8 cellular contexts compared by ENCODE assay signal in the genomic region with DNA sequence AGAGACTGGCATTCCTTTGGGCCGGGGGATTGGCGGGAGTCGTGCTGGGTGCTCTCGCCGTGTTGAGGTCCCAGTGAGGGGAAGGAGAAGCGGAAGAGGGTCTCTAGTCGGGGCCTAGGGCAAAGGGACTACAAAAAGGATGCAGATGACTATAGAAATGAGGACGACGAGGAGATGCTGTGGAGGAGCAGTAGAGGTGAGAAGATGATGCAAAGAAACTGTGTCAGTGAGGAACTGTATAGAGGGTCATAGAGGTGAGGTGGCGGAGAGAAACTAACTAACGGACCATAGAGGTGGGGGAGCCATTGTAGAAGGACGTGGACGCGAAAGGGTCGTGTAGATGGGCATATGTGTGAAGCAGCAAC. TPM values are rescaled to one million over a fixed set of nuclear protein-coding genes. Genes with fewer than 3 reads are reported as not detected.
DNase-seq lines count a peak whose midpoint lies in the region; ATAC-seq, FAIRE-seq and TF ChIP-seq lines count a peak whose summit lies in the region.

No MANE protein-coding gene starts in this region.

- H3K36me3 ChIP-seq in kidney (ENCODE audit: control insufficient read depth in 1 of 2, insufficient read depth in 2 of 2, low read length in 2 of 2) (peaks cover 11 to 18% of the 10 kb centered on the region in 2 donors), thymus (ENCODE audit: control insufficient read depth, insufficient read depth) (peaks cover 29% of the 10 kb centered on the region)

- POLR2A ChIA-PET in activated CD4-positive, alpha-beta T cell treated with anti-CD3 and anti-CD28 coated beads for 36 hours (lab: Charles Lee), result no interaction called here
- POLR2A ChIA-PET in activated CD8-positive, alpha-beta T cell treated with anti-CD3 and anti-CD28 coated beads, Interleukin-2, amount 10 ng/mL, durations not matched to agents 7 days and 5 days (lab: Charles Lee), result interaction anchor here (1.1 kb wide), 1 partner anchor 9 kb away, joined by 5 read pairs; no protein-coding TSS in a partner anchor

- H3K27me3 Mint-ChIP-seq in activated CD4-positive, alpha-beta T cell treated with anti-CD3 and anti-CD28 coated beads for 36 hours, result no peaks in the 10 kb centered on the region
- no peaks in the 10 kb centered on the region for H3K27me3 Mint-ChIP-seq in activated CD8-positive, alpha-beta T cell treated with anti-CD3 and anti-CD28 coated beads, Interleukin-2, amount 10 ng/mL, durations not matched to agents 7 days and 5 days (ENCODE audit: low read depth)

- TF ChIP-seq CTCF in kidney (IDR thresholded peaks at IDR 0.05; ENCODE audit: borderline replicate concordance, extremely low read depth, insufficient read depth), result no peak

- H3K27ac ChIP-seq in kidney (ENCODE audit: low read depth in 2 of 2, low read length in 2 of 2), result no peak overlapping the region
- H3K27ac ChIP-seq in thymus (ENCODE audit: low read depth), result peak overlapping the region; percentile 88

- H3K9ac ChIP-seq in kidney (ENCODE audit: low read length in 2 of 2), result peak overlapping the region in 1 of 2 donors; percentile 80

- H3K27me3 ChIP-seq in thymus (ENCODE audit: control insufficient read depth, insufficient read depth), result no peaks in the 10 kb centered on the region

- H3K4me1 ChIP-seq in kidney (ENCODE audit: control insufficient read depth in 1 of 2, insufficient read depth in 1 of 2, low read depth in 1 of 2, low read length in 2 of 2) (peaks cover 20 to 21% of the 10 kb centered on the region in 2 donors), thymus (ENCODE audit: control insufficient read depth, insufficient read depth, low read length) (peaks cover 10% of the 10 kb centered on the region)

- peaks cover 43% of the 10 kb centered on the region for H3K4me1 Mint-ChIP-seq in activated CD4-positive, alpha-beta T cell treated with anti-CD3 and anti-CD28 coated beads for 36 hours
- H3K4me1 Mint-ChIP-seq in activated CD8-positive, alpha-beta T cell treated with anti-CD3 and anti-CD28 coated beads, Interleukin-2, amount 10 ng/mL, durations not matched to agents 7 days and 5 days (ENCODE audit: low read depth), result peaks cover 44% of the 10 kb centered on the region

- H3K4me3 ChIP-seq in kidney (ENCODE audit: low read length in 2 of 2), result peak overlapping the region; percentile 94 to 95
- H3K4me3 ChIP-seq in thymus (ENCODE audit: low read length), result peak overlapping the region; percentile 61

- FAIRE-seq in kidney (lab: Jason Lieb, UNC), result no peak

- H3K9me3 ChIP-seq in kidney (ENCODE audit: control insufficient read depth in 1 of 2, low read length in 2 of 2) (no peaks in the 10 kb centered on the region), thymus (ENCODE audit: control insufficient read depth) (no peaks in the 10 kb centered on the region)

- intact Hi-C loops in activated CD4-positive, alpha-beta T cell treated with anti-CD3 and anti-CD28 coated beads for 36 hours (cut with DNase I, micrococcal nuclease), result loop anchor here (1.0 kb wide), 9 partner anchors 10 to 601 kb away; a partner anchor contains a TSS
- intact Hi-C loops in kidney (cut with DNase I), result no loop called here

- DNase-seq in activated CD4-positive, alpha-beta T cell treated with anti-CD3 and anti-CD28 coated beads for 36 hours, result no peak
- DNase-seq in activated CD4-positive, alpha-beta T cell treated with anti-CD3 and anti-CD28 coated beads for 4 hours, result no peak
- no peak for DNase-seq in activated CD8-positive, alpha-beta T cell treated with anti-CD3 and anti-CD28 coated beads, Interleukin-2, amount 10 ng/mL, durations not matched to agents 7 days and 5 days
- DNase-seq in kidney (no peak), DMS 273 (lab: John Stamatoyannopoulos, UW; ENCODE audit: unreplicated experiment) (no peak)

- WGBS in thymus, result 3% methylated on average over 15 of the region's 15 CpGs

- peak; percentile 22 for ATAC-seq in activated CD4-positive, alpha-beta T cell treated with anti-CD3 and anti-CD28 coated beads for 36 hours
- ATAC-seq in activated CD8-positive, alpha-beta T cell treated with anti-CD3 and anti-CD28 coated beads, Interleukin-2, amount 10 ng/mL, durations not matched to agents 7 days and 5 days, result no peak
- ATAC-seq in GM18502 (IDR thresholded peaks at IDR 0.05; ENCODE audit: poor library complexity, unreplicated experiment) (no peak), GM21390 (IDR thresholded peaks at IDR 0.05; ENCODE audit: unreplicated experiment) (no peak)

- CTCF ChIA-PET in activated CD4-positive, alpha-beta T cell treated with anti-CD3 and anti-CD28 coated beads for 36 hours (lab: Charles Lee), result interaction anchor here (0.6 to 4.7 kb wide), 4 partner anchors 10 to 77 kb away, joined by 3 to 42 read pairs (median 3); a partner anchor contains a TSS
- CTCF ChIA-PET in activated CD8-positive, alpha-beta T cell treated with anti-CD3 and anti-CD28 coated beads, Interleukin-2, amount 10 ng/mL, durations not matched to agents 7 days and 5 days (lab: Charles Lee), result interaction anchor here (0.9 to 6.0 kb wide), 4 partner anchors 10 to 251 kb away, joined by 3 to 60 read pairs (median 3); a partner anchor contains a TSS

- peak overlapping the region; percentile 94 for H3K27ac Mint-ChIP-seq in activated CD4-positive, alpha-beta T cell treated with anti-CD3 and anti-CD28 coated beads for 36 hours
- H3K27ac Mint-ChIP-seq in activated CD8-positive, alpha-beta T cell treated with anti-CD3 and anti-CD28 coated beads, Interleukin-2, amount 10 ng/mL, durations not matched to agents 7 days and 5 days, result peak overlapping the region; percentile 79

- H3K36me3 Mint-ChIP-seq in activated CD4-positive, alpha-beta T cell treated with anti-CD3 and anti-CD28 coated beads for 36 hours (ENCODE audit: low read depth), result peaks cover 37% of the 10 kb centered on the region
- H3K36me3 Mint-ChIP-seq in activated CD8-positive, alpha-beta T cell treated with anti-CD3 and anti-CD28 coated beads, Interleukin-2, amount 10 ng/mL, durations not matched to agents 7 days and 5 days (ENCODE audit: low read depth), result peaks cover 31% of the 10 kb centered on the region

- no peaks in the 10 kb centered on the region for H3K9me3 Mint-ChIP-seq in activated CD4-positive, alpha-beta T cell treated with anti-CD3 and anti-CD28 coated beads for 36 hours (ENCODE audit: low read depth)
- no peaks in the 10 kb centered on the region for H3K9me3 Mint-ChIP-seq in activated CD8-positive, alpha-beta T cell treated with anti-CD3 and anti-CD28 coated beads, Interleukin-2, amount 10 ng/mL, durations not matched to agents 7 days and 5 days (ENCODE audit: insufficient read depth)

- H3K4me3 Mint-ChIP-seq in activated CD4-positive, alpha-beta T cell treated with anti-CD3 and anti-CD28 coated beads for 36 hours, result peak overlapping the region; percentile 100
- H3K4me3 Mint-ChIP-seq in activated CD8-positive, alpha-beta T cell treated with anti-CD3 and anti-CD28 coated beads, Interleukin-2, amount 10 ng/mL, durations not matched to agents 7 days and 5 days, result peak overlapping the region; percentile 88

RNA-seq across cellular contexts. Expression of a gene that starts 0.3 kb away (rescaled TPM):
- total RNA-seq in activated CD4-positive, alpha-beta T cell treated with anti-CD3 and anti-CD28 coated beads for 36 hours, result 10 to 100 TPM; 13.8 to 17.9 TPM
- total RNA-seq in activated CD8-positive, alpha-beta T cell treated with anti-CD3 and anti-CD28 coated beads, Interleukin-2, amount 10 ng/mL, durations not matched to agents 7 days and 5 days, result 10 to 100 TPM; 11.8 to 13.3 TPM
- 8.9 TPM for total RNA-seq in kidney
- polyA plus RNA-seq in kidney (ENCODE audit: insufficient read depth, low read depth, low replicate concordance) (3.8 TPM), thymus (5.9 TPM)

RNA-seq across cellular contexts. Expression of a gene that starts 0.4 kb away (rescaled TPM):
- total RNA-seq in activated CD4-positive, alpha-beta T cell treated with anti-CD3 and anti-CD28 coated beads for 36 hours, result 10 to 100 TPM; 53.4 to 62.6 TPM
- 10 to 100 TPM; 46.1 to 48.9 TPM for total RNA-seq in activated CD8-positive, alpha-beta T cell treated with anti-CD3 and anti-CD28 coated beads, Interleukin-2, amount 10 ng/mL, durations not matched to agents 7 days and 5 days
- total RNA-seq in kidney, result 81.5 TPM
- polyA plus RNA-seq in kidney (ENCODE audit: insufficient read depth, low read depth, low replicate concordance) (157 TPM), thymus (95.1 TPM)

RNA-seq across cellular contexts. Expression of a gene that starts 11.9 kb away (rescaled TPM):
- total RNA-seq in activated CD4-positive, alpha-beta T cell treated with anti-CD3 and anti-CD28 coated beads for 36 hours, result 10 to 100 TPM; 14.8 to 15.7 TPM
- 10 to 100 TPM; 11.6 to 13.8 TPM for total RNA-seq in activated CD8-positive, alpha-beta T cell treated with anti-CD3 and anti-CD28 coated beads, Interleukin-2, amount 10 ng/mL, durations not matched to agents 7 days and 5 days
- 54.7 TPM for total RNA-seq in kidney
- polyA plus RNA-seq in kidney (ENCODE audit: insufficient read depth, low read depth, low replicate concordance), result 47.3 TPM
- polyA plus RNA-seq in thymus, result 44.7 TPM

RNA-seq across cellular contexts. Expression of a gene that starts 18.4 kb away (rescaled TPM):
- total RNA-seq in activated CD4-positive, alpha-beta T cell treated with anti-CD3 and anti-CD28 coated beads for 36 hours, result under 1 TPM; 0.62 to 0.84 TPM
- under 1 TPM; 0.16 to 0.40 TPM for total RNA-seq in activated CD8-positive, alpha-beta T cell treated with anti-CD3 and anti-CD28 coated beads, Interleukin-2, amount 10 ng/mL, durations not matched to agents 7 days and 5 days
- 6.1 TPM for total RNA-seq in kidney
- polyA plus RNA-seq in kidney (ENCODE audit: insufficient read depth, low read depth, low replicate concordance), result 23.5 TPM
- polyA plus RNA-seq in thymus, result 1.2 TPM

RNA-seq across cellular contexts. Expression of a gene that starts 43.3 kb away (rescaled TPM):
- under 1 TPM; 0.28 to 0.32 TPM for total RNA-seq in activated CD4-positive, alpha-beta T cell treated with anti-CD3 and anti-CD28 coated beads for 36 hours
- under 1 TPM; 0.47 to 0.50 TPM for total RNA-seq in activated CD8-positive, alpha-beta T cell treated with anti-CD3 and anti-CD28 coated beads, Interleukin-2, amount 10 ng/mL, durations not matched to agents 7 days and 5 days
- 1.6 TPM for total RNA-seq in kidney
- 1.9 TPM for polyA plus RNA-seq in kidney (ENCODE audit: insufficient read depth, low read depth, low replicate concordance)
- polyA plus RNA-seq in thymus, result 1.4 TPM
